30 cellular contexts compared by ENCODE assay signal in genomic region chr15:64001148-64001547, GRCh38. TPM values are rescaled to one million over a fixed set of nuclear protein-coding genes. Genes with fewer than 3 reads are reported as not detected.
A peak's percentile ranks its signal among the peaks of the same experiment; 100 is the strongest.
DNase-seq lines count a peak whose midpoint lies in the region; ATAC-seq, FAIRE-seq and TF ChIP-seq lines count a peak whose summit lies in the region.
"Had no signal": no experiment of that assay in that cellular context is flagged by ENCODE, and none has a peak within 500 bp of the region (broad histone marks: within the 10 kb centered on the region; RNA-seq: fewer than 3 reads in every experiment).

No MANE protein-coding gene starts in this region.

- no peak overlapping the region for H3K4me2 ChIP-seq in HepG2 (ENCODE audit: low read depth, low read length)
- no peak overlapping the region for H3K4me2 ChIP-seq in hepatocyte
- H3K4me2 ChIP-seq: A549, PC-9 had no signal

- CTCF ChIA-PET in HepG2 (lab: Yijun Ruan, JAX; ENCODE audit: low intra/inter-chr PET ratio, low total read pairs), result no interaction called here

- no TSS peak for BruUV-seq in HepG2 (replicated peaks; lab: Mats Ljungman, UMichigan)

- no peak for TF ChIP-seq POLR2A in right lobe of liver (IDR thresholded peaks at IDR 0.05)
- TF ChIP-seq POLR2A in HepG2 (IDR thresholded peaks at IDR 0.05; ENCODE audit: insufficient read depth in 1 of 2, low read depth in 2 of 2, low read length in 2 of 2), result no peak

- H3K9me3 ChIP-seq in right lobe of liver, result no peaks in the 10 kb centered on the region
- H3K9me3 ChIP-seq in HepG2 (ENCODE audit: low read length), result no peaks in the 10 kb centered on the region
- no peaks in the 10 kb centered on the region for H3K9me3 ChIP-seq in right cardiac atrium (ENCODE audit: control insufficient read depth, low read length)
- no peaks in the 10 kb centered on the region for H3K9me3 ChIP-seq in upper lobe of right lung
- no peaks in the 10 kb centered on the region for H3K9me3 ChIP-seq in hepatocyte (ENCODE audit: low read depth)
- H3K9me3 ChIP-seq: A549, body of pancreas, heart right ventricle, suprapubic skin, vagina had no signal

- in situ Hi-C loops in HepG2 (cut with HindIII; ENCODE audit: extremely low pct_ligation_motif_present, low pct_unique_long_range_greater_than_20kb), result no loop called here

- no peak for TF ChIP-seq RAD21 in HepG2 (CRISPR knock-in tag; IDR thresholded peaks at IDR 0.05)

- no peaks in the 10 kb centered on the region for H3K36me3 ChIP-seq in right lobe of liver
- no peaks in the 10 kb centered on the region for H3K36me3 ChIP-seq in HepG2 (replicated peaks in 1 of 2; ENCODE audit: control insufficient read depth in 1 of 2, insufficient read depth in 2 of 2, low read length in 2 of 2)
- H3K36me3 ChIP-seq in upper lobe of right lung, result no peaks in the 10 kb centered on the region
- no peaks in the 10 kb centered on the region for H3K36me3 ChIP-seq in hepatocyte (replicated peaks; ENCODE audit: insufficient read depth, low read depth)
- H3K36me3 ChIP-seq: heart right ventricle, suprapubic skin, vagina had no signal

- intact Hi-C loops in right lobe of liver (cut with DNase I), result no loop called here
- intact Hi-C loops in HepG2 (cut with micrococcal nuclease; ENCODE audit: unreplicated experiment), result no loop called here
- intact Hi-C loops in right cardiac atrium (cut with DNase I), result no loop called here
- intact Hi-C loops in upper lobe of right lung (cut with DNase I), result no loop called here

- H2AFZ ChIP-seq in HepG2 (ENCODE audit: low read length) (no peak overlapping the region), hepatocyte (no peak overlapping the region)
- H2AFZ ChIP-seq: PC-9 had no signal

- H3K4me3 ChIP-seq in right lobe of liver (no peak overlapping the region), HepG2 (replicated peaks in 1 of 3; ENCODE audit: insufficient read depth in 1 of 3, low read depth in 2 of 3, low read length in 3 of 3) (no peak overlapping the region), right cardiac atrium (ENCODE audit: low read length) (no peak overlapping the region), upper lobe of right lung (no peak overlapping the region), hepatocyte (no peak overlapping the region)
- H3K4me3 ChIP-seq: A549, body of pancreas, heart right ventricle, PC-9, suprapubic skin, vagina had no signal

- ATAC-seq in right lobe of liver (peak in 3 of 4 donors; percentile 27 to 37 (median 32)), HepG2 (no peak), right cardiac atrium (no peak), upper lobe of right lung (peak; percentile 53)
- ATAC-seq: A549; activated CD8-positive, alpha-beta T cell treated with anti-CD3 and anti-CD28 coated beads, Interleukin-2, amount 10 ng/mL, durations not matched to agents 7 days and 5 days; activated naive CD8-positive, alpha-beta T cell treated with anti-CD3 and anti-CD28 coated beads, Interleukin-2, amount 50 U/mL, for 24 hours; body of pancreas had no signal

- DNase-seq in right lobe of liver (no peak), HepG2 (ENCODE audit: low spot score) (no peak), SKM-1 (lab: John Stamatoyannopoulos, UW; ENCODE audit: unreplicated experiment) (peak; percentile 81), right cardiac atrium (no peak), upper lobe of right lung (no peak), hepatocyte (ENCODE audit: low spot score) (no peak), hepatic stellate cell (ENCODE audit: low spot score) (no peak), HuH-7.5 (ENCODE audit: low spot score) (no peak)
- DNase-seq: activated CD8-positive, alpha-beta T cell treated with anti-CD3 and anti-CD28 coated beads, Interleukin-2, amount 10 ng/mL, durations not matched to agents 7 days and 5 days; activated effector memory CD4-positive, alpha-beta T cell treated with Interleukin-2 at 50 U/mL for 16 hours; activated naive CD8-positive, alpha-beta T cell treated with anti-CD3 and anti-CD28 coated beads, Interleukin-2, amount 50 U/mL, for 24 hours; activated T-cell treated with anti-CD3 and anti-CD28 coated beads for 4 hours; body of pancreas; DMS79; effector CD4-positive, alpha-beta T cell; foreskin fibroblast; heart right ventricle; immature natural killer cell; NCI-H1105; NCI-H2081; NCI-H82; nephron progenitor cell; PC-9; posterior cingulate gyrus; SHP77 treated with DMSO at 0.1 percent for 48 hours; stimulated activated CD4-positive, alpha-beta T cell treated with anti-CD3 and anti-CD28 coated beads, Interleukin-1b, Interleukin-23, amount 100 ng/mL, for 48 hours had no signal

- H3K27ac ChIP-seq in right lobe of liver (no peak overlapping the region), HepG2 (ENCODE audit: extremely low read length, insufficient read depth, low read length) (no peak overlapping the region), right cardiac atrium (ENCODE audit: low read length) (peak overlapping the region; percentile 6), upper lobe of right lung (no peak overlapping the region), hepatocyte (no peak overlapping the region)
- H3K27ac ChIP-seq: A549, body of pancreas, PC-9, suprapubic skin, vagina had no signal

- no peak for FAIRE-seq in HepG2 (lab: Jason Lieb, UNC)
- FAIRE-seq: A549, HTR-8/SVneo had no signal

- 68% methylated on average over 5 of the region's 5 CpGs for WGBS in right lobe of liver (ENCODE audit: insufficient coverage, low coverage, low lambda C conversion rate, missing lambda C conversion rate)
- 36% methylated on average over 5 of the region's 5 CpGs for WGBS in HepG2 (ENCODE audit: low lambda C conversion rate)
- 33% methylated on average over 5 of the region's 5 CpGs for WGBS in right cardiac atrium
- WGBS in hepatocyte (ENCODE audit: low lambda C conversion rate, missing lambda C conversion rate), result 92% methylated on average over 5 of the region's 5 CpGs

- TF ChIP-seq EP300 in HepG2 (IDR thresholded peaks at IDR 0.05; ENCODE audit: low read depth in 2 of 2, low read length in 2 of 2) (no peak), HepG2 (CRISPR knock-in tag; IDR thresholded peaks at IDR 0.05; ENCODE audit: borderline replicate concordance) (no peak)

- TF ChIP-seq CTCF in right lobe of liver (IDR thresholded peaks at IDR 0.05) (no peak), HepG2 (CRISPR knock-in tag; IDR thresholded peaks at IDR 0.05) (no peak), upper lobe of right lung (IDR thresholded peaks at IDR 0.05) (no peak), hepatocyte (IDR thresholded peaks at IDR 0.05; ENCODE audit: poor library complexity) (no peak)

- H4K20me1 ChIP-seq in HepG2 (ENCODE audit: insufficient read depth, low read length), result no peaks in the 10 kb centered on the region
- H4K20me1 ChIP-seq in hepatocyte (ENCODE audit: insufficient read depth, poor library complexity, severe bottlenecking), result no peaks in the 10 kb centered on the region

- POLR2A ChIA-PET in HepG2 (lab: Yijun Ruan, JAX), result no interaction called here

- H3K4me1 ChIP-seq in right lobe of liver, result peaks cover 0 to 2% (median 0%) of the 10 kb centered on the region in 4 donors
- peaks cover 39% of the 10 kb centered on the region for H3K4me1 ChIP-seq in HepG2 (ENCODE audit: insufficient read depth, low read length)
- H3K4me1 ChIP-seq in right cardiac atrium (ENCODE audit: control insufficient read depth, insufficient read depth, low read length), result peaks cover 27% of the 10 kb centered on the region
- H3K4me1 ChIP-seq in upper lobe of right lung, result peaks cover 19% of the 10 kb centered on the region
- H3K4me1 ChIP-seq in hepatocyte (ENCODE audit: insufficient read depth), result peaks cover 11% of the 10 kb centered on the region

- H3K9ac ChIP-seq in HepG2 (ENCODE audit: insufficient read depth, low read depth, low read length), result no peak overlapping the region

- H3K79me2 ChIP-seq in HepG2 (ENCODE audit: insufficient read depth, low read length) (no peaks in the 10 kb centered on the region), hepatocyte (no peaks in the 10 kb centered on the region)

- no peaks in the 10 kb centered on the region for H3K27me3 ChIP-seq in right lobe of liver
- peaks cover 3 to 6% of the 10 kb centered on the region in 2 experiments; a peak in 1 of 5 replicates for H3K27me3 ChIP-seq in HepG2 (ENCODE audit: control insufficient read depth in 1 of 2, insufficient read depth in 2 of 2, low read length in 2 of 2)
- no peaks in the 10 kb centered on the region for H3K27me3 ChIP-seq in right cardiac atrium (ENCODE audit: control insufficient read depth, insufficient read depth)
- no peaks in the 10 kb centered on the region for H3K27me3 ChIP-seq in upper lobe of right lung
- H3K27me3 ChIP-seq in hepatocyte, result no peaks in the 10 kb centered on the region
- H3K27me3 ChIP-seq: body of pancreas, heart right ventricle, suprapubic skin, vagina had no signal

- no peaks in the 10 kb centered on the region for H3K9me2 ChIP-seq in hepatocyte (replicated peaks; ENCODE audit: insufficient read depth)

TF ChIP-seq in HepG2, 621 proteins besides CTCF, POLR2A, EP300 and RAD21 (continues in another document):
- no peak for TF ChIP-seq ZBTB38 (CRISPR knock-in tag; IDR thresholded peaks at IDR 0.05)

RNA-seq across cellular contexts. Expression of gene DAPK2, which starts 45.1 kb away (rescaled TPM):
- total RNA-seq in right lobe of liver (10 to 100 TPM in 1 of 6 experiments, 1 to 10 TPM in 5; 1.5 to 11.5 (median 4.7) TPM), HepG2 (2016; rRNA removed; fragmentation: Illumina TruSeq; extraction: Trizol) (0.14 and 0.33 TPM in 2 replicates), right cardiac atrium (10 to 100 TPM; 83.5 to 95.1 (median 88.1) TPM), upper lobe of right lung (73.3 TPM), hepatocyte (4.9 and 7.3 TPM in 2 replicates)
- not detected in 2 replicates for total RNA-seq in HepG2 (2016; cell fraction: cytosol; rRNA removed; fragmentation: Illumina TruSeq; extraction: Trizol; ENCODE audit: low read depth)
- 0.09 TPM in 1 of 2 replicates, not detected in the other for total RNA-seq in HepG2 (2016; cell fraction: insoluble cytoplasmic fraction; rRNA removed; fragmentation: Illumina TruSeq; extraction: Trizol)
- not detected in 2 replicates for total RNA-seq in HepG2 (2016; cell fraction: membrane; rRNA removed; fragmentation: Illumina TruSeq; extraction: Trizol)
- not detected in 2 replicates for total RNA-seq in HepG2 (2016; cell fraction: nucleus; rRNA removed; fragmentation: Illumina TruSeq; extraction: Trizol)
- polyA plus RNA-seq in HepG2 (2011; rRNA removed) (0.63 and 1.3 TPM in 2 replicates), right cardiac atrium (48.8 TPM), hepatocyte (4.4 and 5.1 TPM in 2 replicates)
- polyA plus RNA-seq in HepG2 (2011; cell fraction: cytosol; rRNA removed), result 0.43 and 1.0 TPM in 2 replicates
- 1.5 and 4.0 TPM in 2 replicates for polyA plus RNA-seq in HepG2 (2011; cell fraction: nucleus; rRNA removed)
- 1.0 and 1.1 TPM in 2 replicates for polyA plus RNA-seq in HepG2 (2012)
- not detected in 2 replicates for polyA plus RNA-seq in HepG2 (2016; cell fraction: cytosol; fragmentation: Illumina TruSeq; extraction: Trizol; ENCODE audit: low read depth)
- 0.14 TPM in 1 of 2 replicates, not detected in the other for polyA plus RNA-seq in HepG2 (2016; cell fraction: insoluble cytoplasmic fraction; fragmentation: Illumina TruSeq; extraction: Trizol; ENCODE audit: low read depth)
- not detected in 2 replicates for polyA plus RNA-seq in HepG2 (2016; cell fraction: membrane; fragmentation: Illumina TruSeq; extraction: Trizol; ENCODE audit: low read depth)
- 0.13 and 0.64 TPM in 2 replicates for polyA plus RNA-seq in HepG2 (2016; cell fraction: nucleus; fragmentation: Illumina TruSeq; extraction: Trizol; ENCODE audit: insufficient read depth, low read depth)
- 0.74 and 9.0 TPM in 2 replicates for polyA minus RNA-seq in HepG2 (2011; rRNA and poly(A)+ RNA removed; ENCODE audit: low replicate concordance)
- polyA minus RNA-seq in HepG2 (2011; cell fraction: cytosol; rRNA and poly(A)+ RNA removed), result 0.69 and 0.97 TPM in 2 replicates
- polyA minus RNA-seq in HepG2 (2011; cell fraction: nucleus; rRNA and poly(A)+ RNA removed), result 1.5 and 2.6 TPM in 2 replicates

Comparison
In these comparisons a context has a peak if more than half of its experiments do, and no peak if none do; other contexts are left out.
1. ATAC-seq: peak in right lobe of liver (3 of 4) and upper lobe of right lung (single experiment); none in HepG2 (single experiment) and right cardiac atrium (0 of 2).